In the genomic region with DNA sequence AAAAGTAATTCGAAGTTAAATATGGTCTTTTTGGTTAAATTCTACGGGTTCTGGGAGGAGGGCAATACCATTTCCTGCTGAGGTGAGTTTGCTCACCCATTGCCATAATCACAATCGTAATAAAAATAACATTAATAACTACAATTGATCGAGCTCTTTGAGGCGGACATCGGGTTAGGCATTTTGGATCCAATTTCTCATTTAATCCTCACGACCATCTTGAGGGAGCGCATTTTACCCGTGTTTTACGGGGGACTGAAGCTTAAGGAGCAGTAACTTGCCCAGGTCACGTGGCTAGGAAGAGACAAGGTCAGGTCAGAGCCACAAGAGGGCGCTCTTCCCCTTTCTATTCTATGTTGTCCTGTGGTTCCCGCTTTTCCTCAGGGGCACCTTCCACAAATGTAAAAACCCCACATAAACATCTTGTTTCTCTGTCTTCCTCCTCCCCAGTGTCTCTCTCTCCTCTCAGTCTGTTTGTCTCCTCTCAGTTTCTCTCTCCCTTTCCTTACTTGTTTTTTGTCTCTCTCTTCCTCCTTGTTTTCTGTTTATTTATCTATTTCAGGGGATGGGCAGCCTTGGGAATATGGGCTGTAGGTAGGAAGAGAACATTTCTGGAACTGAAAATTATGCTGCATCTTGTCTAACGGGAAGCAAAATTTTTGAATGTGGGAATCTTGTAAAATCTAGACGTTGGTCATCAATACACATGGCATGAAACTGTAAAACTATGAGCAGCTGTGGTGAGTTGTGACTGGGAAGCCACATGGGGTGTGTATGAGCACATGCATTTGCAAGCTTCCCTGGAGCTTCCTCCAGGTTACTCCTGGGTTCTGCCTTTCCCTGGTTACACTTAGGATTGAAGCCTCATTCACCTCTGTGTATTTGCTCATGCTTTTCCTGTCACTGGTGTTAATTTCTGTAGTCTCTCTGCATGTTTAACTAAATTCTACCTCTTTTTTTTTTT, we compare ENCODE assay signal across 8 cellular contexts.
DNase-seq lines count a peak whose midpoint lies in the region; ATAC-seq and TF ChIP-seq lines count a peak whose summit lies in the region.

No MANE protein-coding gene starts in this region.

- peak overlapping the region; percentile 40 for H3K4me3 ChIP-seq in AG09309 (ENCODE audit: control insufficient read depth, low read depth, low read length)

- ATAC-seq in GM18873 (IDR thresholded peaks at IDR 0.05; ENCODE audit: low FRiP score, unreplicated experiment): peak; percentile 81
- ATAC-seq in HG03175 (IDR thresholded peaks at IDR 0.05; ENCODE audit: unreplicated experiment): peak; percentile 77

- TF ChIP-seq CTCF in AG09309 (IDR thresholded peaks at IDR 0.05; ENCODE audit: control insufficient read depth, insufficient read depth, low read depth, low read length, missing control alignments): peak; percentile 85

- peak; percentile 46 for DNase-seq in AG09309 (ENCODE audit: low read depth)
- peak; percentile 29 for DNase-seq in NCI-H2196 treated with DMSO at 0.1 percent for 48 hours (lab: John Stamatoyannopoulos, UW; ENCODE audit: unreplicated experiment)
- peak; percentile 46 for DNase-seq in activated CD4-positive, CD25-positive, alpha-beta regulatory T cell treated with anti-CD3 and anti-CD28 coated beads, Interleukin-2, amount 50 U/mL, for 16 hours (ENCODE audit: low read depth, low spot score)
- peak; percentile 68 for DNase-seq in cerebellum (ENCODE audit: low spot score)
- peak; percentile 87 for DNase-seq in kidney glomerular epithelial cell (lab: John Stamatoyannopoulos, UW)
- peak; percentile 36 to 61 for DNase-seq in stimulated activated CD4-positive, alpha-beta T cell treated with anti-CD3 and anti-CD28 coated beads, Interleukin-15, amount 100 ng/mL, for 48 hours (ENCODE audit: low read depth in 2 of 2)

Comparison
In these comparisons a context has a peak if more than half of its experiments do, and no peak if none do; other contexts are left out.
1. Peak in every context shown above with its lines: DNase-seq, ATAC-seq and H3K4me3 ChIP-seq.
2. DNase-seq: peak in every context shown above with its lines; median percentile 87 in kidney glomerular epithelial cell; 68 in cerebellum; 48 in stimulated activated CD4-positive, alpha-beta T cell treated with anti-CD3 and anti-CD28 coated beads, Interleukin-15, amount 100 ng/mL, for 48 hours; 46 in AG09309; 46 in activated CD4-positive, CD25-positive, alpha-beta regulatory T cell treated with anti-CD3 and anti-CD28 coated beads, Interleukin-2, amount 50 U/mL, for 16 hours; 29 in NCI-H2196 treated with DMSO at 0.1 percent for 48 hours.